In the genomic region with DNA sequence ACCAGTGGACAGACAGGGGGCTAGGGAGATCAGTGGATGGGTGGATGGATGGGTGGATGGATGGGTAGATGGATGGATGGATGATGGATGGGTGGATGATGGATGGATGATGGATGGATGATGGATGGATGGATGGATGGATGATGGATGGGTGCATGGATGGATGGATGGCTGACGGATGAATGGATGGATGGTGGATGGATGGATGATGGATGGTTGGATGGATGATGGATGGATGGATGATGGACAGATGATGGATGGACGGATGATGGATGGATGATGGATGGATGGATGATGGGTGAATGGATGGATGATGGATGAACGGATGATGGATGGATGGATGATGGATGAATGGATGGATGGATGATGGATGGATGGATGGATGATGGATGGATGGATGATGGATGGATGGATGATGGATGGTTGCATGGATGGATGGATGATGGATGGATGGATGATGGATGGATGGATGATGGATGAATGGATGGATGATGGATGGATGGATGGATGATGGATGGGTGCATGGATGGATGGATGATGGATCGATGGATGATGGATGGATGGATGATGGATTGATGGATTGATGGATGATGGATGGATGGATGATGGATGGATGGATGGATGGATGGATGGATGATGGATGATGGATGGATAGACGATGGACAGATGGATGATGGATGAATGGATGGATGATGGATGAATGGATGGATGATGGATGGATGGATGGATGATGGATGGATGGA, we compare ENCODE assay signal across 9 cellular contexts. TPM values are rescaled to one million over a fixed set of nuclear protein-coding genes. Genes with fewer than 3 reads are reported as not detected.
DNase-seq lines count a peak whose midpoint lies in the region; ATAC-seq, FAIRE-seq and TF ChIP-seq lines count a peak whose summit lies in the region.
"Not testable (repeated sequence)": the region's sequence is repeated elsewhere in the genome, so short reads cannot be mapped to it uniquely, and the experiment has no call there.
"Had no signal": no experiment of that assay in that cellular context is flagged by ENCODE, and none has a peak within 500 bp of the region (broad histone marks: within the 10 kb centered on the region; RNA-seq: fewer than 3 reads in every experiment).

No MANE protein-coding gene starts in this region.

- not testable (repeated sequence) for TF ChIP-seq RAD21 in IMR-90 (IDR thresholded peaks at IDR 0.05; ENCODE audit: low read length); neural cell (conservative IDR thresholded peaks at IDR 0.05)

- not testable (repeated sequence) for H3K4me3 ChIP-seq in HEK293 (ENCODE audit: low read depth, low read length); IMR-90 (ENCODE audit: insufficient read depth, low read depth, low read length); bronchial epithelial cell (ENCODE audit: low read depth, low read length); neural cell (ENCODE audit: low read length)

- not testable (repeated sequence) for H2AK5ac ChIP-seq in IMR-90 (ENCODE audit: low read depth, low read length)

- H3K9ac ChIP-seq in IMR-90 (ENCODE audit: low read depth, low read length); neural cell (ENCODE audit: low read length): not testable (repeated sequence)

- not testable (repeated sequence) for H4K5ac ChIP-seq in IMR-90 (ENCODE audit: low read depth, low read length)

- FAIRE-seq in bronchial epithelial cell (lab: Jason Lieb, UNC), result peak; percentile 43

- H3K4me2 ChIP-seq in IMR-90 (ENCODE audit: low read depth, low read length); neural cell (ENCODE audit: low read length): not testable (repeated sequence)

- POLR2A ChIA-PET in HEK293 (lab: Yijun Ruan, JAX); IMR-90 (lab: Charles Lee; ENCODE audit: unreplicated experiment): not testable (repeated sequence)

- not testable (repeated sequence) for H4K8ac ChIP-seq in IMR-90 (ENCODE audit: low read depth in 2 of 2, low read length in 2 of 2)

- H3K4me1 ChIP-seq in HEK293 (ENCODE audit: control insufficient read depth, insufficient read depth, low read length); IMR-90 (ENCODE audit: control insufficient read depth, insufficient read depth, low read length): not testable (repeated sequence)

- 76 to 100% methylated on average over 3 to 5 of the region's 5 CpGs for whole genome bisulfite sequencing in IMR-90 (ENCODE audit: extremely low coverage in 2 of 2, insufficient read length in 1 of 2), 2 experiments

- not testable (repeated sequence) for H3K14ac ChIP-seq in IMR-90 (replicated peaks; ENCODE audit: low read depth, low read length)

- H3K9me1 ChIP-seq in IMR-90 (ENCODE audit: insufficient read depth, low read length), result not testable (repeated sequence)

- not testable (repeated sequence) for H2AFZ ChIP-seq in IMR-90 (replicated peaks; ENCODE audit: low read length, poor library complexity); neural cell (ENCODE audit: low read depth, low read length)

- not testable (repeated sequence) for H3K9me3 ChIP-seq in HEK293 (ENCODE audit: control insufficient read depth, insufficient read depth, low read depth, low read length); IMR-90 (ENCODE audit: control insufficient read depth, insufficient read depth, low read length); neural cell (ENCODE audit: low read length)

- DNase-seq in IMR-90; bronchial epithelial cell (ENCODE audit: low read depth): not testable (repeated sequence)

- H2AK9ac ChIP-seq in IMR-90 (replicated peaks; ENCODE audit: low read depth, low read length, poor library complexity), result not testable (repeated sequence)

- H4K91ac ChIP-seq in IMR-90 (ENCODE audit: insufficient read depth, low read depth, low read length), result not testable (repeated sequence)

- H4K20me1 ChIP-seq in IMR-90 (ENCODE audit: insufficient read depth, low read length); neural cell (ENCODE audit: insufficient read depth): not testable (repeated sequence)

- H3K9me2 ChIP-seq in neural cell (ENCODE audit: insufficient read depth, low read length), result not testable (repeated sequence)

- intact Hi-C loops in IMR-90 (cut with micrococcal nuclease), result not testable (repeated sequence)

- not testable (repeated sequence) for H3K79me1 ChIP-seq in IMR-90 (ENCODE audit: low read depth in 1 of 2, low read length in 2 of 2)

- BruUV-seq in IMR-90 (replicated peaks; lab: Mats Ljungman, UMichigan), result not testable (repeated sequence)

- H2BK15ac ChIP-seq in IMR-90 (ENCODE audit: low read depth, low read length), result not testable (repeated sequence)

- H3F3A ChIP-seq in neural cell (ENCODE audit: insufficient read depth, low read length, poor library complexity, severe bottlenecking), result not testable (repeated sequence)

- H3K18ac ChIP-seq in IMR-90 (ENCODE audit: low read depth, low read length), result not testable (repeated sequence)

- TF ChIP-seq EP300 in neural cell (conservative IDR thresholded peaks at IDR 0.05; ENCODE audit: poor library complexity, severe bottlenecking), result peak; percentile 94

- H2BK120ac ChIP-seq in IMR-90 (ENCODE audit: low read depth, low read length), result not testable (repeated sequence)

- TF ChIP-seq CTCF in HEK293 (tag by site-specific recombination; IDR thresholded peaks at IDR 0.05); IMR-90 (conservative IDR thresholded peaks at IDR 0.05; ENCODE audit: low read depth, low read length); bronchial epithelial cell (IDR thresholded peaks at IDR 0.05; ENCODE audit: insufficient read depth, low read length, severe bottlenecking); neural cell (IDR thresholded peaks at IDR 0.05; ENCODE audit: poor library complexity, severe bottlenecking): not testable (repeated sequence)

- not testable (repeated sequence) for H3K36me3 ChIP-seq in HEK293 (ENCODE audit: control insufficient read depth in 2 of 2, insufficient read depth in 1 of 2, low read length in 2 of 2); IMR-90 (ENCODE audit: control insufficient read depth, insufficient read depth, low read length); bronchial epithelial cell (ENCODE audit: control insufficient read depth, insufficient read depth, low read length); neural cell (ENCODE audit: insufficient read depth, low read length)

- H2BK5ac ChIP-seq in IMR-90 (ENCODE audit: low read depth, low read length, poor library complexity, severe bottlenecking), result peak overlapping the region; percentile 50

- dilution Hi-C loops in IMR-90 (cut with HindIII; ENCODE audit: low sequenced_read_pairs, unreplicated experiment), result not testable (repeated sequence)

- not testable (repeated sequence) for TF ChIP-seq POLR2A in IMR-90 (IDR thresholded peaks at IDR 0.05; ENCODE audit: low read depth, low read length)

- CTCF ChIA-PET in HEK293 (lab: Yijun Ruan, JAX), result interaction anchor here (0.6 to 1.0 kb wide), 2 partner anchors 187 to 530 kb away, joined by 3 read pairs; no protein-coding TSS in a partner anchor
- CTCF ChIA-PET in IMR-90 (lab: Yijun Ruan, JAX), result not testable (repeated sequence)

- not testable (repeated sequence) for ATAC-seq in IMR-90 (ENCODE audit: low read depth)

- H3K27me3 ChIP-seq in IMR-90 (ENCODE audit: control insufficient read depth, insufficient read depth, low read length) (peaks cover 52% of the 10 kb centered on the region), neural cell (ENCODE audit: insufficient read depth, low read depth, low read length) (peaks cover 31% of the 10 kb centered on the region)
- not testable (repeated sequence) for H3K27me3 ChIP-seq in bronchial epithelial cell (ENCODE audit: control insufficient read depth, insufficient read depth, low read length)

- in situ Hi-C loops in IMR-90 (cut with MboI; ENCODE audit: low sequenced_read_pairs), result not testable (repeated sequence)

- H3K4ac ChIP-seq in IMR-90 (ENCODE audit: low read depth, low read length), result not testable (repeated sequence)

- not testable (repeated sequence) for H3K27ac ChIP-seq in HEK293 (ENCODE audit: extremely low read depth, low read depth, low read length); IMR-90 (ENCODE audit: insufficient read depth, low read length); neural cell (ENCODE audit: low read length)

- not testable (repeated sequence) for H3K79me2 ChIP-seq in neural cell (replicated peaks; ENCODE audit: insufficient read depth, low read length)

- H2BK20ac ChIP-seq in IMR-90 (ENCODE audit: low read depth, low read length), result not testable (repeated sequence)

- not testable (repeated sequence) for H3K23ac ChIP-seq in IMR-90 (ENCODE audit: low read depth, low read length)

- not testable (repeated sequence) for H3K56ac ChIP-seq in IMR-90 (ENCODE audit: extremely low read depth, insufficient read depth, low read length)

RNA-seq across cellular contexts. Expression of gene KCTD17, which starts 20.5 kb away (rescaled TPM):
- total RNA-seq in IMR-90 (2012; rRNA removed), result 28.3 and 29.2 TPM in 2 replicates
- 37.3 and 37.8 TPM in 2 replicates for polyA plus RNA-seq in IMR-90 (2012; rRNA removed)
- 26.9 and 44.6 TPM in 2 replicates for polyA plus RNA-seq in IMR-90 (2012; cell fraction: cytosol; rRNA removed)
- 48.0 and 87.9 TPM in 2 replicates for polyA plus RNA-seq in IMR-90 (2012; cell fraction: nucleus; rRNA removed; ENCODE audit: low replicate concordance)
- total RNA-seq in bronchial epithelial cell, result 7.4 and 22.3 TPM in 2 replicates
- 96.3 and 111 TPM in 2 replicates for polyA plus RNA-seq in neural cell
- polyA minus RNA-seq in neural cell, result 51.9 and 60.4 TPM in 2 replicates

RNA-seq across cellular contexts. Expression of gene TMPRSS6, which starts 37.5 kb away (rescaled TPM):
- total RNA-seq in IMR-90 (2012; rRNA removed) (not detected in 2 replicates), bronchial epithelial cell (not detected in 2 replicates)
- polyA plus RNA-seq in IMR-90 (2012; rRNA removed) (not detected in 2 replicates), neural cell (not detected in 2 replicates)
- not detected in 2 replicates for polyA plus RNA-seq in IMR-90 (2012; cell fraction: cytosol; rRNA removed)
- not detected in 2 replicates for polyA plus RNA-seq in IMR-90 (2012; cell fraction: nucleus; rRNA removed; ENCODE audit: low replicate concordance)
- not detected in 2 replicates for polyA minus RNA-seq in neural cell
- total RNA-seq: H7, HFFc6 had no signal
- polyA plus RNA-seq: A549, CD14-positive monocyte had no signal

RNA-seq across cellular contexts. Expression of gene MPST, which starts 52.5 kb away (rescaled TPM):
- total RNA-seq in IMR-90 (2012; rRNA removed) (19.2 and 22.5 TPM in 2 replicates), bronchial epithelial cell (96.3 and 121 TPM in 2 replicates)
- polyA plus RNA-seq in IMR-90 (2012; rRNA removed) (43.0 and 60.2 TPM in 2 replicates), neural cell (54.5 and 56.0 TPM in 2 replicates)
- polyA plus RNA-seq in IMR-90 (2012; cell fraction: cytosol; rRNA removed), result 54.5 and 93.1 TPM in 2 replicates
- polyA plus RNA-seq in IMR-90 (2012; cell fraction: nucleus; rRNA removed; ENCODE audit: low replicate concordance), result 48.0 and 88.6 TPM in 2 replicates
- polyA minus RNA-seq in neural cell, result 21.4 and 30.2 TPM in 2 replicates

RNA-seq across cellular contexts. Expression of gene TST, which starts 52.8 kb away (rescaled TPM):
- total RNA-seq in IMR-90 (2012; rRNA removed) (26.9 and 31.7 TPM in 2 replicates), bronchial epithelial cell (45.8 and 102 TPM in 2 replicates)
- polyA plus RNA-seq in IMR-90 (2012; rRNA removed) (37.7 and 44.0 TPM in 2 replicates), neural cell (5.4 and 5.8 TPM in 2 replicates)
- polyA plus RNA-seq in IMR-90 (2012; cell fraction: cytosol; rRNA removed), result 54.2 and 60.4 TPM in 2 replicates
- 17.1 and 33.6 TPM in 2 replicates for polyA plus RNA-seq in IMR-90 (2012; cell fraction: nucleus; rRNA removed; ENCODE audit: low replicate concordance)
- 3.4 and 3.9 TPM in 2 replicates for polyA minus RNA-seq in neural cell
- total RNA-seq: CD4-positive, alpha-beta T cell had no signal
